9 cellular contexts compared by ENCODE assay signal in the genomic region with DNA sequence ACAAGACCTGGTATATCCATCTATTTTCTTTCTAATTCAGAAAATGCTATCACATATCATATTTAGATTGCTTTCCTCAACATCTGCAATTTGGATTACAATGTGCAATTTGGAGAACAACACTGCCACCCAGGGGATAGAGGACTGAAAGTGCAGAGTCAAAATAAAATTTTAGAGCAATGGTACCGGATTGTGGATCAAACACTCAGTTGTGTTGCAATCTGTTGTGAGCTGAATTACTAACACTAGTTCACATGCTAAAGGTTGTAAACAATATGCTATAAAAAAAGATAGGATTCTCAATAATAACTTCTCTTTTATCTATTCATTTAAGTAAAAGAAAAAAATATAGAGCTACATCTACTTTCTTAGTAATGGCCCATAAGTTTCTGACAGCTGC. TPM values are rescaled to one million over a fixed set of nuclear protein-coding genes. Genes with fewer than 3 reads are reported as not detected.
DNase-seq lines count a peak whose midpoint lies in the region; ATAC-seq, FAIRE-seq and TF ChIP-seq lines count a peak whose summit lies in the region.
"Had no signal": no experiment of that assay in that cellular context is flagged by ENCODE, and none has a peak within 500 bp of the region (broad histone marks: within the 10 kb centered on the region; RNA-seq: fewer than 3 reads in every experiment).

No MANE protein-coding gene starts in this region.

- no peak for TF ChIP-seq POLR2A in erythroblast (IDR thresholded peaks at IDR 0.05; ENCODE audit: low read length)

- no peaks in the 10 kb centered on the region for H3K27me3 ChIP-seq in osteoblast (ENCODE audit: insufficient read depth, low read length)

- H3K79me2 ChIP-seq in osteoblast (ENCODE audit: insufficient read depth, low read length), result no peaks in the 10 kb centered on the region

- H3K4me2 ChIP-seq in osteoblast (ENCODE audit: insufficient read depth, low read length), result no peak overlapping the region

- FAIRE-seq in D721Med (lab: Jason Lieb, UNC), result peak; percentile 63

- no peaks in the 10 kb centered on the region for H3K36me3 ChIP-seq in osteoblast (ENCODE audit: insufficient read depth, low read length)

- ATAC-seq in GM19035 (IDR thresholded peaks at IDR 0.05; ENCODE audit: unreplicated experiment) (peak; percentile 82), HG02970 (IDR thresholded peaks at IDR 0.05; ENCODE audit: low FRiP score, unreplicated experiment) (no peak), GM19397 (IDR thresholded peaks at IDR 0.05; ENCODE audit: unreplicated experiment) (no peak)

- no peaks in the 10 kb centered on the region for H3K4me1 ChIP-seq in osteoblast (ENCODE audit: insufficient read depth, low read length)

- no peak overlapping the region for H3K4me3 ChIP-seq in Jurkat, Clone E6-1 (ENCODE audit: low read length)
- no peak overlapping the region for H3K4me3 ChIP-seq in osteoblast (ENCODE audit: insufficient read depth, low read length)

- no peak for DNase-seq in D721Med (ENCODE audit: insufficient read length, low spot score)
- DNase-seq in Jurkat, Clone E6-1 (ENCODE audit: low read depth, low spot score), result peak; percentile 16
- peak; percentile 40 for DNase-seq in RPMI7951 (ENCODE audit: low read depth)
- peak; percentile 45 to 65 for DNase-seq in erythroblast (lab: John Stamatoyannopoulos, UW)
- DNase-seq in osteoblast (ENCODE audit: insufficient read length, low spot score, missing footprints), result peak; percentile 76
- DNase-seq: activated B cell treated with CpG ODN at 0.5 μM for 24 hours had no signal

- no peaks in the 10 kb centered on the region for H3K9me3 ChIP-seq in osteoblast (ENCODE audit: low read depth, low read length)

- H2AFZ ChIP-seq in osteoblast (ENCODE audit: low read length), result no peak overlapping the region

- peak; percentile 91 for TF ChIP-seq CTCF in D721Med (IDR thresholded peaks at IDR 0.05; ENCODE audit: insufficient read depth, missing control alignments)
- TF ChIP-seq CTCF in osteoblast (IDR thresholded peaks at IDR 0.05; ENCODE audit: extremely low read depth, low read depth, low read length), result peak; percentile 71

- H4K20me1 ChIP-seq in osteoblast (ENCODE audit: insufficient read depth, low read length), result no peaks in the 10 kb centered on the region

- no peak overlapping the region for H3K27ac ChIP-seq in osteoblast (ENCODE audit: low read depth, low read length)

RNA-seq across cellular contexts. Expression of gene SRFBP1, which starts 11.9 kb away (rescaled TPM):
- 7.0 TPM for polyA plus RNA-seq in Jurkat, Clone E6-1 (2012; ENCODE audit: insufficient read depth, insufficient read length)
- 11.3 and 17.2 TPM in 2 replicates for total RNA-seq in RPMI7951 (2014; rRNA removed; shearing (Covaris generic))
- total RNA-seq in osteoblast, result 15.9 and 20.0 TPM in 2 replicates
